In genomic region chr20:31595380-31595653, GRCh38 we compare ENCODE assay signal across 2 cellular contexts.
TF ChIP-seq lines count a peak whose summit lies in the region.

No MANE protein-coding gene starts in this region.

TF ChIP-seq in HCT116, 20 proteins besides CTCF, POLR2A, EP300 and RAD21:
- no peak for TF ChIP-seq EGR1 (IDR thresholded peaks at IDR 0.05; ENCODE audit: low read depth)
- TF ChIP-seq ZBTB33 (IDR thresholded peaks at IDR 0.05; ENCODE audit: extremely low read depth, insufficient replicate concordance, low read length) = no peak
- no peak for TF ChIP-seq TCF7L2 (IDR thresholded peaks at IDR 0.05; ENCODE audit: borderline replicate concordance, extremely low read depth, insufficient read depth, insufficient read length)
- TF ChIP-seq ATF3 (IDR thresholded peaks at IDR 0.05) = no peak
- TF ChIP-seq, protein P1, sequence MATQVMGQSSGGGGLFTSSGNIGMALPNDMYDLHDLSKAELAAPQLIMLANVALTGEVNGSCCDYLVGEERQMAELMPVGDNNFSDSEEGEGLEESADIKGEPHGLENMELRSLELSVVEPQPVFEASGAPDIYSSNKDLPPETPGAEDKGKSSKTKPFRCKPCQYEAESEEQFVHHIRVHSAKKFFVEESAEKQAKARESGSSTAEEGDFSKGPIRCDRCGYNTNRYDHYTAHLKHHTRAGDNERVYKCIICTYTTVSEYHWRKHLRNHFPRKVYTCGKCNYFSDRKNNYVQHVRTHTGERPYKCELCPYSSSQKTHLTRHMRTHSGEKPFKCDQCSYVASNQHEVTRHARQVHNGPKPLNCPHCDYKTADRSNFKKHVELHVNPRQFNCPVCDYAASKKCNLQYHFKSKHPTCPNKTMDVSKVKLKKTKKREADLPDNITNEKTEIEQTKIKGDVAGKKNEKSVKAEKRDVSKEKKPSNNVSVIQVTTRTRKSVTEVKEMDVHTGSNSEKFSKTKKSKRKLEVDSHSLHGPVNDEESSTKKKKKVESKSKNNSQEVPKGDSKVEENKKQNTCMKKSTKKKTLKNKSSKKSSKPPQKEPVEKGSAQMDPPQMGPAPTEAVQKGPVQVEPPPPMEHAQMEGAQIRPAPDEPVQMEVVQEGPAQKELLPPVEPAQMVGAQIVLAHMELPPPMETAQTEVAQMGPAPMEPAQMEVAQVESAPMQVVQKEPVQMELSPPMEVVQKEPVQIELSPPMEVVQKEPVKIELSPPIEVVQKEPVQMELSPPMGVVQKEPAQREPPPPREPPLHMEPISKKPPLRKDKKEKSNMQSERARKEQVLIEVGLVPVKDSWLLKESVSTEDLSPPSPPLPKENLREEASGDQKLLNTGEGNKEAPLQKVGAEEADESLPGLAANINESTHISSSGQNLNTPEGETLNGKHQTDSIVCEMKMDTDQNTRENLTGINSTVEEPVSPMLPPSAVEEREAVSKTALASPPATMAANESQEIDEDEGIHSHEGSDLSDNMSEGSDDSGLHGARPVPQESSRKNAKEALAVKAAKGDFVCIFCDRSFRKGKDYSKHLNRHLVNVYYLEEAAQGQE (IDR thresholded peaks at IDR 0.05; ENCODE audit: low read depth) = no peak
- TF ChIP-seq JUND (IDR thresholded peaks at IDR 0.05) = no peak
- TF ChIP-seq, protein P2, sequence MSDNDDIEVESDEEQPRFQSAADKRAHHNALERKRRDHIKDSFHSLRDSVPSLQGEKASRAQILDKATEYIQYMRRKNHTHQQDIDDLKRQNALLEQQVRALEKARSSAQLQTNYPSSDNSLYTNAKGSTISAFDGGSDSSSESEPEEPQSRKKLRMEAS (IDR thresholded peaks at IDR 0.05) = no peak
- TF ChIP-seq EZH2phosphoT487 (IDR thresholded peaks at IDR 0.05; ENCODE audit: borderline replicate concordance) = no peak
- no peak for TF ChIP-seq FOSL1 (IDR thresholded peaks at IDR 0.05; ENCODE audit: low read depth)
- TF ChIP-seq YY1 (IDR thresholded peaks at IDR 0.05; ENCODE audit: extremely low read depth, insufficient replicate concordance, low read depth, low read length) = no peak
- no peak for TF ChIP-seq ZNF274 (IDR thresholded peaks at IDR 0.05; ENCODE audit: low read depth, low read length)
- no peak for TF ChIP-seq SIN3A (IDR thresholded peaks at IDR 0.05; ENCODE audit: low read depth)
- no peak for TF ChIP-seq POLR2AphosphoS5 (IDR thresholded peaks at IDR 0.05; ENCODE audit: low read depth, low read length)

TF ChIP-seq in GM12878, 131 proteins besides CTCF, POLR2A, EP300 and RAD21:
- TF ChIP-seq CHD4 (IDR thresholded peaks at IDR 0.05) (no peak), SMARCA5 (IDR thresholded peaks at IDR 0.05) (peak; percentile 52; the same call in 1 of the 2 replicates)
TF ChIP-seq in GM12878: peak in this region for 1.
